Comparison of ENCODE assay signal across 8 cellular contexts in the genomic region with DNA sequence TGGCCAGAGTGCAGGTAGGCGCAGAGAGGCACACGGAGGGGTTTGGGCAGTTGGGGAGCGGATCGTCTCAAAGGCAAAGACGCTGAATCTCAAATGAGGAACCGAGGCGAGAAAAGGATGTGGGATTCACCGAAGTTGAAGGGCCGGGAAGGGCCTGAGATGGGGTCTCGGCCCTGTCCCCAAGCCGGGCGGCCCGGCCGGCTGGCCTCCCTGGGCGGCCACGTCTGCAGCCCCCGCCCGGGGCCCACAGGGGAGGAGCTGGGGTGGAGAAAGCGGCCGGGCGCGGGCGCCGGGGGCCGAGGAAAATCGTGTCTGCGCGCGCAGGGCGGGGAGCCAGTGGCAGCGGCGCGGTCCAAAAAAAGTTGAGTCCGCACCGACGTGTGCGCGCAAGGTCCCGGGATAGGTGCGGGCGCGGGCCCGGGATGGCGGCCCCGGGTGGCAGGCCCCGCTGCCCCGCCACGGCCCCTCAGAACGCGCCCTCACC. TPM values are rescaled to one million over a fixed set of nuclear protein-coding genes. Genes with fewer than 3 reads are reported as not detected.
DNase-seq lines count a peak whose midpoint lies in the region; ATAC-seq and TF ChIP-seq lines count a peak whose summit lies in the region.

No MANE protein-coding gene starts in this region.

- H3K27ac ChIP-seq in coronary artery, result peak overlapping the region; percentile 98
- H3K27ac ChIP-seq in liver (ENCODE audit: low read depth in 1 of 2, low read length in 2 of 2), result peak overlapping the region; percentile 80 to 91
- H3K27ac ChIP-seq in substantia nigra (ENCODE audit: low read depth, low read length, poor library complexity, severe bottlenecking), result peak overlapping the region; percentile 56

- H3K4me1 ChIP-seq in liver (ENCODE audit: control insufficient read depth in 4 of 4, insufficient read depth in 4 of 4, low read length in 3 of 4), result peaks cover 3 to 26% (median 18%) of the 10 kb centered on the region in 4 donors

- H3K36me3 ChIP-seq in liver (ENCODE audit: control insufficient read depth in 4 of 4, insufficient read depth in 3 of 4, low read depth in 1 of 4, low read length in 3 of 4), result no peaks in the 10 kb centered on the region

- H3K9ac ChIP-seq in liver (ENCODE audit: low read depth in 1 of 2, low read length in 2 of 2), result peak overlapping the region; percentile 57 to 88

- no peak for DNase-seq in AG04449 (ENCODE audit: low read depth, low spot score)
- peak; percentile 7 for DNase-seq in T follicular helper cell (ENCODE audit: low read depth)
- no peak for DNase-seq in coronary artery (ENCODE audit: low spot score)
- peak in 5 of 49 donors; percentile 22 to 48 (median 29) for DNase-seq in substantia nigra (lab: John Stamatoyannopoulos, UW)
- no peak for DNase-seq in NCI-H1694 (lab: John Stamatoyannopoulos, UW)

- peak overlapping the region; percentile 97 for H3K4me3 ChIP-seq in AG04449 (ENCODE audit: low read depth, low read length)
- peak overlapping the region; percentile 93 for H3K4me3 ChIP-seq in coronary artery
- H3K4me3 ChIP-seq in liver (ENCODE audit: low read depth in 1 of 3, low read length in 3 of 3), result peak overlapping the region; percentile 66 to 82 (median 80)

- TF ChIP-seq CTCF in AG04449 (IDR thresholded peaks at IDR 0.05; ENCODE audit: insufficient read depth, low read length, missing control alignments) (no peak), coronary artery (IDR thresholded peaks at IDR 0.05) (no peak), liver (IDR thresholded peaks at IDR 0.05; ENCODE audit: low read depth, low read length, missing input control) (no peak)

- 3% methylated on average over 50 of the region's 50 CpGs for WGBS in liver

- POLR2A ChIA-PET in AG04449 (lab: Yijun Ruan, JAX), result interaction anchor here (1.0 kb wide), 1 partner anchor 13 kb away, joined by 3 read pairs; no protein-coding TSS in a partner anchor

- CTCF ChIA-PET in AG04449 (lab: Yijun Ruan, JAX), result no interaction called here

- ATAC-seq in GM19023 (IDR thresholded peaks at IDR 0.05; ENCODE audit: unreplicated experiment) (peak; percentile 31), HG03135 (IDR thresholded peaks at IDR 0.05; ENCODE audit: unreplicated experiment) (peak; percentile 18)

- H3K27me3 ChIP-seq in liver (ENCODE audit: control insufficient read depth in 4 of 4, insufficient read depth in 4 of 4, low read length in 3 of 4), result no peaks in the 10 kb centered on the region

- TF ChIP-seq RAD21 in liver (IDR thresholded peaks at IDR 0.05), result no peak

- H3K9me3 ChIP-seq in liver (ENCODE audit: control insufficient read depth in 4 of 4, low read length in 3 of 4), result no peaks in the 10 kb centered on the region

TF ChIP-seq in liver, 16 proteins besides CTCF, POLR2A, EP300 and RAD21:
- TF ChIP-seq HNF4A (conservative IDR thresholded peaks at IDR 0.05) (no peak), GABPA (IDR thresholded peaks at IDR 0.05 in 1 of 2, conservative IDR thresholded peaks at IDR 0.05 in 1 of 2) (no peak), NR2F2 (IDR thresholded peaks at IDR 0.05) (no peak), FOXA1 (IDR thresholded peaks at IDR 0.05) (no peak), SP1 (IDR thresholded peaks at IDR 0.05) (no peak), TAF1 (conservative IDR thresholded peaks at IDR 0.05) (no peak), HNF4G (IDR thresholded peaks at IDR 0.05) (no peak), JUND (IDR thresholded peaks at IDR 0.05) (no peak), FOXA2 (IDR thresholded peaks at IDR 0.05) (no peak)
- TF ChIP-seq, protein P1, sequence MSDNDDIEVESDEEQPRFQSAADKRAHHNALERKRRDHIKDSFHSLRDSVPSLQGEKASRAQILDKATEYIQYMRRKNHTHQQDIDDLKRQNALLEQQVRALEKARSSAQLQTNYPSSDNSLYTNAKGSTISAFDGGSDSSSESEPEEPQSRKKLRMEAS (IDR thresholded peaks at IDR 0.05), result no peak
- TF ChIP-seq, protein P2, sequence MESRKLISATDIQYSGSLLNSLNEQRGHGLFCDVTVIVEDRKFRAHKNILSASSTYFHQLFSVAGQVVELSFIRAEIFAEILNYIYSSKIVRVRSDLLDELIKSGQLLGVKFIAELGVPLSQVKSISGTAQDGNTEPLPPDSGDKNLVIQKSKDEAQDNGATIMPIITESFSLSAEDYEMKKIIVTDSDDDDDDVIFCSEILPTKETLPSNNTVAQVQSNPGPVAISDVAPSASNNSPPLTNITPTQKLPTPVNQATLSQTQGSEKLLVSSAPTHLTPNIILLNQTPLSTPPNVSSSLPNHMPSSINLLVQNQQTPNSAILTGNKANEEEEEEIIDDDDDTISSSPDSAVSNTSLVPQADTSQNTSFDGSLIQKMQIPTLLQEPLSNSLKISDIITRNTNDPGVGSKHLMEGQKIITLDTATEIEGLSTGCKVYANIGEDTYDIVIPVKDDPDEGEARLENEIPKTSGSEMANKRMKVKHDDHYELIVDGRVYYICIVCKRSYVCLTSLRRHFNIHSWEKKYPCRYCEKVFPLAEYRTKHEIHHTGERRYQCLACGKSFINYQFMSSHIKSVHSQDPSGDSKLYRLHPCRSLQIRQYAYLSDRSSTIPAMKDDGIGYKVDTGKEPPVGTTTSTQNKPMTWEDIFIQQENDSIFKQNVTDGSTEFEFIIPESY (IDR thresholded peaks at IDR 0.05), result no peak
- TF ChIP-seq, protein P3, sequence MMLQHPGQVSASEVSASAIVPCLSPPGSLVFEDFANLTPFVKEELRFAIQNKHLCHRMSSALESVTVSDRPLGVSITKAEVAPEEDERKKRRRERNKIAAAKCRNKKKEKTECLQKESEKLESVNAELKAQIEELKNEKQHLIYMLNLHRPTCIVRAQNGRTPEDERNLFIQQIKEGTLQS (IDR thresholded peaks at IDR 0.05), result no peak

RNA-seq across cellular contexts. Expression of a gene that starts 0.4 kb away (rescaled TPM):
- total RNA-seq in liver, result 10 to 100 TPM; 20.0 to 37.3 TPM
- 10 to 100 TPM in 1 of 2 donors, 1 to 10 TPM in 1; 8.0 to 14.1 TPM for polyA plus RNA-seq in liver

RNA-seq across cellular contexts. Expression of a gene that starts 12.3 kb away (rescaled TPM):
- under 1 TPM; 0.08 to 0.37 TPM for total RNA-seq in liver
- polyA plus RNA-seq in liver, result under 1 TPM in 1 of 2 donors, not detected in 1; 0.22 TPM

RNA-seq across cellular contexts. Expression of a gene that starts 24.1 kb away (rescaled TPM):
- 10 to 100 TPM; 45.7 to 87.3 TPM for total RNA-seq in liver
- 100 to 1,000 TPM; 140 to 201 TPM for polyA plus RNA-seq in liver

RNA-seq across cellular contexts. Expression of a gene that starts 31.3 kb away (rescaled TPM):
- total RNA-seq in liver, result 1 to 10 TPM; 1.9 to 2.4 TPM
- polyA plus RNA-seq in liver, result 1 to 10 TPM; 1.4 to 1.9 TPM

RNA-seq across cellular contexts. Expression of a gene that starts 31.3 kb away (rescaled TPM):
- total RNA-seq in liver, result 10 to 100 TPM; 24.8 to 36.3 TPM
- polyA plus RNA-seq in liver, result 10 to 100 TPM; 28.4 to 48.2 TPM
